In genomic region chr10:101485207-101485606, GRCh38 we compare ENCODE assay signal across 19 cellular contexts.
"Had no signal": no experiment of that assay in that cellular context is flagged by ENCODE, and none has a peak within 500 bp of the region (broad histone marks: within the 10 kb centered on the region; RNA-seq: fewer than 3 reads in every experiment).

No MANE protein-coding gene starts in this region.

- ATAC-seq: activated CD4-positive, alpha-beta T cell treated with anti-CD3 and anti-CD28 coated beads for 36 hours; activated T-cell treated with anti-CD3 and anti-CD28 coated beads, Interleukin-2, amount 50 U/mL, for 4 hours; esophagus mucosa; upper lobe of right lung had no signal

- H3K27ac Mint-ChIP-seq: activated B cell treated with CpG ODN at 0.5 μM for 24 hours; activated CD4-positive, alpha-beta T cell treated with anti-CD3 and anti-CD28 coated beads for 36 hours; activated T-helper 2 cell treated with anti-CD3 and anti-CD28 coated beads, Interferon-gamma antibody, Interleukin-2, Interleukin-4, amounts not matched to agents 10 μg/mL and 5 μg/mL and 100 μg/mL, durations not matched to agents 14 hours and 24 hours and 36 hours; memory B cell; nephron progenitor cell had no signal

- H3K9me3 Mint-ChIP-seq: activated B cell treated with CpG ODN at 0.5 μM for 24 hours; activated T-cell treated with anti-CD3 and anti-CD28 coated beads, Interleukin-2, amount 50 U/mL, for 4 hours; activated T-helper 2 cell treated with anti-CD3 and anti-CD28 coated beads, Interferon-gamma antibody, Interleukin-2, Interleukin-4, amounts not matched to agents 10 μg/mL and 5 μg/mL and 100 μg/mL, durations not matched to agents 14 hours and 24 hours and 36 hours; memory B cell; nephron progenitor cell had no signal

- DNase-seq: activated B cell treated with CpG ODN at 0.5 μM for 24 hours; activated CD4-positive, alpha-beta T cell treated with anti-CD3 and anti-CD28 coated beads for 36 hours; activated CD4-positive, alpha-beta T cell treated with anti-CD3 and anti-CD28 coated beads, Interleukin-2, amount 50 U/mL, for 48 hours; activated CD8-positive, alpha-beta memory T cell treated with anti-CD3 and anti-CD28 coated beads, Interleukin-2, amount 50 U/mL, for 48 hours; activated naive CD4-positive, alpha-beta T cell treated with Interleukin-2 at 50 U/mL for 16 hours; activated T-cell treated with anti-CD3 and anti-CD28 coated beads, Interleukin-2, amount 50 U/mL, for 4 hours; effector CD4-positive, alpha-beta T cell; foreskin melanocyte; nephron progenitor cell; spleen; stimulated activated CD4-positive, alpha-beta T cell treated with anti-CD3 and anti-CD28 coated beads, Interleukin-4, amount 100 ng/mL, for 1 hour; stimulated activated naive CD4-positive, alpha-beta T cell treated with Interleukin-2 at 50 U/mL for 16 hours; T-helper 1 cell; upper lobe of right lung had no signal

- H3K4me1 ChIP-seq: spleen had no signal

- H3K4me3 Mint-ChIP-seq: activated B cell treated with CpG ODN at 0.5 μM for 24 hours; activated CD4-positive, alpha-beta T cell treated with anti-CD3 and anti-CD28 coated beads for 36 hours; activated T-cell treated with anti-CD3 and anti-CD28 coated beads, Interleukin-2, amount 50 U/mL, for 4 hours; memory B cell had no signal

- H3K4me3 ChIP-seq: cardiac muscle cell, hepatocyte, spleen, upper lobe of right lung had no signal

- H3K27ac ChIP-seq: cardiac muscle cell, hepatocyte, spleen, upper lobe of right lung had no signal

- H3K4me1 Mint-ChIP-seq: activated B cell treated with CpG ODN at 0.5 μM for 24 hours; activated CD4-positive, alpha-beta T cell treated with anti-CD3 and anti-CD28 coated beads for 36 hours; memory B cell had no signal

- H3K27me3 ChIP-seq: hepatocyte, spleen, upper lobe of right lung had no signal

- H3K9me3 ChIP-seq: spleen, upper lobe of right lung had no signal

- H3K27me3 Mint-ChIP-seq: activated B cell treated with CpG ODN at 0.5 μM for 24 hours; activated CD4-positive, alpha-beta T cell treated with anti-CD3 and anti-CD28 coated beads for 36 hours; memory B cell had no signal

- H3K36me3 ChIP-seq: cardiac muscle cell, upper lobe of right lung had no signal
